In genomic region chr1:2146836-2147517, GRCh38 we compare ENCODE assay signal across 20 cellular contexts.
"Had no signal": no experiment of that assay in that cellular context is flagged by ENCODE, and none has a peak within 500 bp of the region (broad histone marks: within the 10 kb centered on the region; RNA-seq: fewer than 3 reads in every experiment).

No MANE protein-coding gene starts in this region.

- H3K27me3 Mint-ChIP-seq: activated CD8-positive, alpha-beta T cell treated with anti-CD3 and anti-CD28 coated beads for 36 hours; activated naive CD4-positive, alpha-beta T cell treated with anti-CD3 and anti-CD28 coated beads, Interleukin-2, amount 10 ng/mL, durations not matched to agents 7 days and 5 days had no signal

- H3K27me3 ChIP-seq: breast epithelium, Peyer's patch had no signal

- H3K36me3 Mint-ChIP-seq: activated naive CD4-positive, alpha-beta T cell treated with anti-CD3 and anti-CD28 coated beads, Interleukin-2, amount 10 ng/mL, durations not matched to agents 7 days and 5 days had no signal

- H3K4me3 Mint-ChIP-seq: activated CD8-positive, alpha-beta T cell treated with anti-CD3 and anti-CD28 coated beads for 36 hours; activated naive CD4-positive, alpha-beta T cell treated with anti-CD3 and anti-CD28 coated beads, Interleukin-2, amount 10 ng/mL, durations not matched to agents 7 days and 5 days; activated T-cell treated with anti-CD3 and anti-CD28 coated beads, Interleukin-2, amount 50 U/mL, for 72 hours; T-helper 1 cell treated with Interleukin-12 subunit alpha and Interleukin-12 subunit beta and Interleukin-4 antibody, amounts not matched to agents 30 μg/mL and 1 μg/mL, for 36 hours had no signal

- DNase-seq: activated CD4-positive, alpha-beta T cell treated with anti-CD3 and anti-CD28 coated beads for 4 hours; activated CD8-positive, alpha-beta memory T cell treated with anti-CD3 and anti-CD28 coated beads, Interleukin-2, amount 50 U/mL, for 4 hours; activated gamma-delta T cell treated with Interleukin-2 at 50 U/mL for 16 hours; activated T-cell treated with anti-CD3 and anti-CD28 coated beads, Interleukin-2, amount 50 U/mL, for 72 hours; caudate nucleus; Karpas-422; NCI-H1092 treated with DMSO at 0.1 percent for 48 hours; NCI-H1417 treated with DMSO at 0.1 percent for 48 hours; NCI-H1694; NCI-H2029; NCI-H2107; NCI-H524; Peyer's patch; SHP77 treated with DMSO at 0.1 percent for 48 hours had no signal

- H3K27ac Mint-ChIP-seq: activated CD8-positive, alpha-beta T cell treated with anti-CD3 and anti-CD28 coated beads for 36 hours; activated naive CD4-positive, alpha-beta T cell treated with anti-CD3 and anti-CD28 coated beads, Interleukin-2, amount 10 ng/mL, durations not matched to agents 7 days and 5 days; activated T-cell treated with anti-CD3 and anti-CD28 coated beads, Interleukin-2, amount 50 U/mL, for 72 hours; activated T-helper 2 cell treated with anti-CD3 and anti-CD28 coated beads, Interferon-gamma antibody, Interleukin-2, Interleukin-4, amounts not matched to agents 10 μg/mL and 5 μg/mL and 100 μg/mL, durations not matched to agents 14 hours and 24 hours and 36 hours; T-helper 1 cell treated with Interleukin-12 subunit alpha and Interleukin-12 subunit beta and Interleukin-4 antibody, amounts not matched to agents 30 μg/mL and 1 μg/mL, for 36 hours had no signal

- H3K9me3 Mint-ChIP-seq: activated CD8-positive, alpha-beta T cell treated with anti-CD3 and anti-CD28 coated beads for 36 hours; activated naive CD4-positive, alpha-beta T cell treated with anti-CD3 and anti-CD28 coated beads, Interleukin-2, amount 10 ng/mL, durations not matched to agents 7 days and 5 days; activated T-cell treated with anti-CD3 and anti-CD28 coated beads, Interleukin-2, amount 50 U/mL, for 72 hours; activated T-helper 2 cell treated with anti-CD3 and anti-CD28 coated beads, Interferon-gamma antibody, Interleukin-2, Interleukin-4, amounts not matched to agents 10 μg/mL and 5 μg/mL and 100 μg/mL, durations not matched to agents 14 hours and 24 hours and 36 hours; T-helper 1 cell treated with Interleukin-12 subunit alpha and Interleukin-12 subunit beta and Interleukin-4 antibody, amounts not matched to agents 30 μg/mL and 1 μg/mL, for 36 hours had no signal

- H3K4me1 ChIP-seq: breast epithelium, Peyer's patch had no signal

- H3K36me3 ChIP-seq: breast epithelium had no signal

- H3K27ac ChIP-seq: breast epithelium, RWPE1 had no signal

- H3K9me3 ChIP-seq: breast epithelium, Peyer's patch had no signal

- H3K4me3 ChIP-seq: breast epithelium, Peyer's patch had no signal
